Comparison of ENCODE assay signal across 23 cellular contexts in genomic region chr10:34438741-34439140, GRCh38.
DNase-seq lines count a peak whose midpoint lies in the region; ATAC-seq, FAIRE-seq and TF ChIP-seq lines count a peak whose summit lies in the region.
"Had no signal": no experiment of that assay in that cellular context is flagged by ENCODE, and none has a peak within 500 bp of the region (broad histone marks: within the 10 kb centered on the region; RNA-seq: fewer than 3 reads in every experiment).

No MANE protein-coding gene starts in this region.

- H3K9ac ChIP-seq in H1 (replicated peaks in 1 of 4; ENCODE audit: extremely low read depth in 1 of 4, low read depth in 3 of 4, low read length in 3 of 4) (no peak overlapping the region), Karpas-422 (ENCODE audit: low read length) (no peak overlapping the region)
- H3K9ac ChIP-seq: BLaER1 treated with 17β-estradiol and CSF1 and Interleukin-3, amounts not matched to agents 10 nM and 100 nM had no signal

- POLR2A ChIA-PET in HEK293 (lab: Yijun Ruan, JAX) (no interaction called here), H1 (lab: Charles Lee; ENCODE audit: partially characterized antibody) (no interaction called here)

- 0 out of 2 replicates have a peak overlapping the region, but pooled peaks have one; percentile 50 for H2BK15ac ChIP-seq in H1 (ENCODE audit: low read length)

- no peak overlapping the region for H3K23ac ChIP-seq in H1 (ENCODE audit: insufficient read length)

- H2BK12ac ChIP-seq in H1 (ENCODE audit: low read depth, low read length), result peak overlapping the region; percentile 65; the same call in 1 of the 2 replicates

- H2BK120ac ChIP-seq in H1 (replicated peaks; ENCODE audit: low read depth, low read length), result no peak overlapping the region

- H3K79me2 ChIP-seq in H1 (ENCODE audit: control insufficient read depth in 1 of 2, insufficient read depth in 2 of 2, low read length in 2 of 2) (peaks cover 0 to 9% of the 10 kb centered on the region in 2 experiments; a peak in 2 of 4 replicates), Karpas-422 (ENCODE audit: low read length) (no peaks in the 10 kb centered on the region)

- no peak for DNase-seq in activated naive CD4-positive, alpha-beta T cell treated with anti-CD3 and anti-CD28 coated beads, Interleukin-2, amount 10 ng/mL, durations not matched to agents 7 days and 5 days
- no peak for DNase-seq in activated naive CD4-positive, alpha-beta T cell treated with Interleukin-2 at 50 U/mL for 16 hours
- DNase-seq in H1 (ENCODE audit: low read depth in 1 of 2, low spot score in 2 of 2) (no peak), psoas muscle (no peak), Karpas-422 (no peak), occipital lobe (lab: John Stamatoyannopoulos, UW) (no peak), right lobe of liver (no peak)
- DNase-seq: CD8-positive, alpha-beta memory T cell; DMS53; GDM1; KG1; NCI-H1105; NCI-H146; NCI-H2029; NCI-H2227 treated with DMSO at 0.1 percent for 48 hours; NCI-H510A; NCI-H774; NK-92 treated with Interleukin-12 subunit alpha and Interleukin-12 subunit beta, amount 100 ng/mL, for 24 hours had no signal

- TF ChIP-seq POLR2A in H1 (IDR thresholded peaks at IDR 0.05; ENCODE audit: control extremely low read depth in 1 of 2, low read depth in 2 of 2, low read length in 2 of 2), result no peak
- no peak for TF ChIP-seq POLR2A in right lobe of liver (IDR thresholded peaks at IDR 0.05)

- no peaks in the 10 kb centered on the region for H3K4me1 Mint-ChIP-seq in activated naive CD4-positive, alpha-beta T cell treated with anti-CD3 and anti-CD28 coated beads, Interleukin-2, amount 10 ng/mL, durations not matched to agents 7 days and 5 days
- H3K4me1 Mint-ChIP-seq: CD8-positive, alpha-beta memory T cell had no signal

- H3K9me3 ChIP-seq in HEK293 (ENCODE audit: control insufficient read depth, insufficient read depth, low read depth, low read length) (no peaks in the 10 kb centered on the region), H1 (ENCODE audit: insufficient read depth in 2 of 2, low read depth in 1 of 2, low read length in 1 of 2) (no peaks in the 10 kb centered on the region), psoas muscle (no peaks in the 10 kb centered on the region), Karpas-422 (ENCODE audit: low read length) (no peaks in the 10 kb centered on the region), right lobe of liver (no peaks in the 10 kb centered on the region)
- H3K9me3 ChIP-seq: HAP-1 had no signal

- H3K9me3 Mint-ChIP-seq in activated naive CD4-positive, alpha-beta T cell treated with anti-CD3 and anti-CD28 coated beads, Interleukin-2, amount 10 ng/mL, durations not matched to agents 7 days and 5 days, result no peaks in the 10 kb centered on the region

- H2BK5ac ChIP-seq in H1 (ENCODE audit: low read depth, low read length), result no peak overlapping the region; the same call in 1 of the 2 replicates

- CTCF ChIA-PET in activated naive CD4-positive, alpha-beta T cell treated with anti-CD3 and anti-CD28 coated beads, Interleukin-2, amount 10 ng/mL, durations not matched to agents 7 days and 5 days (lab: Charles Lee), result interaction anchor here (1.2 kb wide), 1 partner anchor 198 kb away, joined by 3 read pairs; no protein-coding TSS in a partner anchor
- CTCF ChIA-PET in HEK293 (lab: Yijun Ruan, JAX), result no interaction called here
- CTCF ChIA-PET in H1 (lab: Charles Lee; ENCODE audit: partially characterized antibody), result no interaction called here

- H3K36me3 ChIP-seq in HEK293 (ENCODE audit: control insufficient read depth in 2 of 2, insufficient read depth in 1 of 2, low read length in 2 of 2) (no peaks in the 10 kb centered on the region), H1 (ENCODE audit: control insufficient read depth in 2 of 4, insufficient read depth in 4 of 4, low read length in 3 of 4) (peaks cover 0 to under 1% (median 0%) of the 10 kb centered on the region in 4 experiments; a peak in 1 of 8 replicates), psoas muscle (ENCODE audit: insufficient read depth in 1 of 2, low read depth in 1 of 2) (no peaks in the 10 kb centered on the region), Karpas-422 (ENCODE audit: insufficient read depth, low read length) (no peaks in the 10 kb centered on the region), right lobe of liver (no peaks in the 10 kb centered on the region)
- H3K36me3 ChIP-seq: HAP-1 had no signal

- H4K5ac ChIP-seq in H1 (ENCODE audit: insufficient read length, low read depth, low read length), result no peak overlapping the region

- H2AFZ ChIP-seq in H1 (ENCODE audit: low read length), result no peak overlapping the region
- no peak overlapping the region for H2AFZ ChIP-seq in Karpas-422 (ENCODE audit: low read length)

- 0 out of 2 replicates have a peak overlapping the region, but pooled peaks have one; percentile 7 for H2BK20ac ChIP-seq in H1 (ENCODE audit: low read length)

- no peak overlapping the region for H2AK5ac ChIP-seq in H1 (ENCODE audit: low read depth, low read length)

- TF ChIP-seq CTCF in HEK293 (tag by site-specific recombination; IDR thresholded peaks at IDR 0.05) (no peak), H1 (IDR thresholded peaks at IDR 0.05; ENCODE audit: control extremely low read depth in 1 of 3, insufficient read depth in 1 of 3, low read depth in 1 of 3, low read length in 3 of 3) (no peak), psoas muscle (IDR thresholded peaks at IDR 0.05) (no peak), right lobe of liver (IDR thresholded peaks at IDR 0.05) (no peak)

- H3K4me1 ChIP-seq in HEK293 (ENCODE audit: control insufficient read depth, insufficient read depth, low read length), result no peaks in the 10 kb centered on the region
- H3K4me1 ChIP-seq in H1 (replicated peaks in 1 of 4; ENCODE audit: control insufficient read depth in 3 of 4, insufficient read depth in 4 of 4, low read length in 3 of 4), result peaks cover 0 to 3% (median 0%) of the 10 kb centered on the region in 4 experiments; a peak in 1 of 7 replicates
- peaks cover 38% of the 10 kb centered on the region for H3K4me1 ChIP-seq in psoas muscle
- no peaks in the 10 kb centered on the region for H3K4me1 ChIP-seq in Karpas-422 (ENCODE audit: low read length)
- H3K4me1 ChIP-seq in right lobe of liver, result no peaks in the 10 kb centered on the region
- H3K4me1 ChIP-seq: BLaER1 treated with 17β-estradiol and CSF1 and Interleukin-3, amounts not matched to agents 10 nM and 100 nM; HAP-1 had no signal

- no peak overlapping the region for H4K91ac ChIP-seq in H1 (replicated peaks; ENCODE audit: insufficient read length, low read length)

- no peaks in the 10 kb centered on the region for H3K27me3 ChIP-seq in H1 (replicated peaks in 1 of 4; ENCODE audit: control insufficient read depth in 3 of 4, extremely low read depth in 1 of 4, insufficient read depth in 3 of 4, low read length in 3 of 4)
- H3K27me3 ChIP-seq in psoas muscle (ENCODE audit: insufficient read depth in 3 of 3, low read length in 2 of 3), result no peaks in the 10 kb centered on the region
- no peaks in the 10 kb centered on the region for H3K27me3 ChIP-seq in Karpas-422 (ENCODE audit: low read length)
- H3K27me3 ChIP-seq in right lobe of liver, result no peaks in the 10 kb centered on the region
- H3K27me3 ChIP-seq: BLaER1 treated with 17β-estradiol and CSF1 and Interleukin-3, amounts not matched to agents 10 nM and 100 nM had no signal

- TF ChIP-seq EP300 in H1 (IDR thresholded peaks at IDR 0.05; ENCODE audit: borderline replicate concordance in 1 of 2, low read depth in 2 of 2, low read length in 2 of 2), result no peak

- no peak overlapping the region for H3K4me3 Mint-ChIP-seq in activated naive CD4-positive, alpha-beta T cell treated with anti-CD3 and anti-CD28 coated beads, Interleukin-2, amount 10 ng/mL, durations not matched to agents 7 days and 5 days
- H3K4me3 Mint-ChIP-seq: CD8-positive, alpha-beta memory T cell had no signal

- ATAC-seq in psoas muscle (no peak), right lobe of liver (no peak)

- H3K27ac ChIP-seq in HEK293 (ENCODE audit: extremely low read depth, low read depth, low read length) (no peak overlapping the region), H1 (ENCODE audit: low read depth, low read length) (no peak overlapping the region), psoas muscle (peak overlapping the region; percentile 71), Karpas-422 (ENCODE audit: low read length) (no peak overlapping the region), right lobe of liver (no peak overlapping the region)
- H3K27ac ChIP-seq: 22Rv1; BLaER1 treated with 17β-estradiol and CSF1 and Interleukin-3, amounts not matched to agents 10 nM and 100 nM had no signal

- H3K4me2 ChIP-seq in H1 (ENCODE audit: insufficient read depth in 1 of 2, low read depth in 2 of 2, low read length in 2 of 2) (no peak overlapping the region), Karpas-422 (ENCODE audit: low read depth, low read length, poor library complexity, severe bottlenecking) (no peak overlapping the region)
- H3K4me2 ChIP-seq: BLaER1 treated with 17β-estradiol and CSF1 and Interleukin-3, amounts not matched to agents 10 nM and 100 nM had no signal

- no peak overlapping the region for H3K56ac ChIP-seq in H1 (replicated peaks; ENCODE audit: insufficient read length, low read depth, low read length)

- 86% methylated on average over 4 of the region's 4 CpGs; no CpG with 5 or more reads in 1 of the 2 experiments for WGBS in H1 (ENCODE audit: extremely low coverage in 1 of 2, insufficient coverage in 1 of 2, insufficient read length in 1 of 2, insufficient replicate concordance in 2 of 2, low coverage in 1 of 2, low lambda C conversion rate in 2 of 2, missing lambda C conversion rate in 1 of 2), 2 experiments
- 69 to 75% (median 74%) methylated on average over 4 of the region's 4 CpGs for WGBS in psoas muscle, 3 donors
- 80% methylated on average over 3 of the region's 4 CpGs for WGBS in right lobe of liver (ENCODE audit: insufficient coverage, low coverage, low lambda C conversion rate, missing lambda C conversion rate)

- peak overlapping the region; percentile 57 for H3K4ac ChIP-seq in H1 (replicated peaks; ENCODE audit: insufficient read length, low read depth, low read length)

- no peak for TF ChIP-seq RAD21 in H1 (IDR thresholded peaks at IDR 0.05 in 1 of 2, conservative IDR thresholded peaks at IDR 0.05 in 1 of 2; ENCODE audit: low read depth in 2 of 2, low read length in 2 of 2)

- peak overlapping the region; percentile 66; the same call in 1 of the 2 replicates for H3K18ac ChIP-seq in H1 (ENCODE audit: extremely low read depth, low read length)

- H3K4me3 ChIP-seq in HEK293 (ENCODE audit: low read depth, low read length), result no peak overlapping the region
- H3K4me3 ChIP-seq in H1 (ENCODE audit: extremely low read depth in 1 of 4, insufficient read depth in 2 of 4, low read depth in 3 of 4, low read length in 4 of 4), result no peak overlapping the region
- H3K4me3 ChIP-seq in psoas muscle, result no peak overlapping the region
- H3K4me3 ChIP-seq in Karpas-422 (ENCODE audit: low read length), result no peak overlapping the region
- H3K4me3 ChIP-seq in right lobe of liver, result no peak overlapping the region
- H3K4me3 ChIP-seq: BLaER1 treated with 17β-estradiol and CSF1 and Interleukin-3, amounts not matched to agents 10 nM and 100 nM; HAP-1 had no signal

- no peaks in the 10 kb centered on the region for H3K9me2 ChIP-seq in Karpas-422 (replicated peaks; ENCODE audit: insufficient read depth, low read length)

- H4K8ac ChIP-seq in H1 (ENCODE audit: extremely low read depth, insufficient read depth, low read length), result no peak overlapping the region

- FAIRE-seq in H1 (lab: Jason Lieb, UNC), result no peak
- FAIRE-seq: D721Med had no signal

- H3K23me2 ChIP-seq in H1 (ENCODE audit: low read depth, low read length), result no peaks in the 10 kb centered on the region

- intact Hi-C loops in psoas muscle (cut with DNase I), result loop anchor here in 1 of 2 donors (1.0 kb wide), 1 partner anchor 15 kb away; no protein-coding TSS in a partner anchor
- intact Hi-C loops in right lobe of liver (cut with DNase I), result no loop called here

- H3K27ac Mint-ChIP-seq in activated naive CD4-positive, alpha-beta T cell treated with anti-CD3 and anti-CD28 coated beads, Interleukin-2, amount 10 ng/mL, durations not matched to agents 7 days and 5 days, result peak overlapping the region; percentile 19
- H3K27ac Mint-ChIP-seq: CD8-positive, alpha-beta memory T cell had no signal

- H3K14ac ChIP-seq in H1 (ENCODE audit: insufficient read length), result no peak overlapping the region

- no peaks in the 10 kb centered on the region for H3K27me3 Mint-ChIP-seq in activated naive CD4-positive, alpha-beta T cell treated with anti-CD3 and anti-CD28 coated beads, Interleukin-2, amount 10 ng/mL, durations not matched to agents 7 days and 5 days
- H3K27me3 Mint-ChIP-seq: CD8-positive, alpha-beta memory T cell had no signal

- H4K20me1 ChIP-seq in H1 (replicated peaks in 1 of 2; ENCODE audit: control insufficient read depth in 1 of 2, insufficient read depth in 2 of 2, low read length in 2 of 2) (no peaks in the 10 kb centered on the region), Karpas-422 (ENCODE audit: insufficient read depth, low read depth, low read length) (no peaks in the 10 kb centered on the region)
- H4K20me1 ChIP-seq: BLaER1 treated with 17β-estradiol and CSF1 and Interleukin-3, amounts not matched to agents 10 nM and 100 nM had no signal

- H3K79me1 ChIP-seq in H1 (ENCODE audit: low read depth, low read length), result no peaks in the 10 kb centered on the region

- no peaks in the 10 kb centered on the region for H3K36me3 Mint-ChIP-seq in activated naive CD4-positive, alpha-beta T cell treated with anti-CD3 and anti-CD28 coated beads, Interleukin-2, amount 10 ng/mL, durations not matched to agents 7 days and 5 days
- H3K36me3 Mint-ChIP-seq: CD8-positive, alpha-beta memory T cell had no signal
